Comparison of ENCODE assay signal across 20 cellular contexts in the genomic region with DNA sequence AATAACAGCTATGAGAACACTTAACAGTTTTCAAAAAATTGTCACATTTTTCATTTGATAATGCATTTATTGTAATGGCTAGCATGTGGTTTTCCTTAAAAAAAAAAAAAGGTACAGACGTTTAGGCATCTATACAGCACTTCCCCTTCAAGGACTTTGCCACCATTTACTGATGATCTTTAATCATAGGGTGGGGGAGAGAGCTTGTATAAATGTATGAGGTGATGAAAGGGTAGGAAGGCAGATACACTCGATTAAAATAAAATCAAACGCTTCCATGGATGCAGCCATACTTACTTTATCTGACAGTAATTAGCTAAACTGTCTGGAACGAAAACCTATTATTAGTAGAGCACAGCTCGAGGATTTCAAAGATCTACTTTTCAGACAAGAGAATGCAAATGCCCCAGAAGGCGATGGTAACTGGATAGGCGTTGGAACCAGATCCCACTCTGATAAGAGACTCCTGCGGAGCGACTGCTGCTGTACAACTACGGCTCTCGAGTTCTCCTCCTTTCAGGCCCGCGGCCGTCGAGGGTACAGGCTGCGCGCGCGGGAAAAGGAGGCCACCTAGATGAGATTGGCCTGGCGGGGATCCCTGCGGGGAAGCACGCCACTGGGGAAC. TPM values are rescaled to one million over a fixed set of nuclear protein-coding genes. Genes with fewer than 3 reads are reported as not detected.
A peak's percentile ranks its signal among the peaks of the same experiment; 100 is the strongest.
DNase-seq lines count a peak whose midpoint lies in the region; ATAC-seq, FAIRE-seq and TF ChIP-seq lines count a peak whose summit lies in the region.
"Had no signal": no experiment of that assay in that cellular context is flagged by ENCODE, and none has a peak within 500 bp of the region (broad histone marks: within the 10 kb centered on the region; RNA-seq: fewer than 3 reads in every experiment).

No MANE protein-coding gene starts in this region.

- no peaks in the 10 kb centered on the region for H4K20me1 ChIP-seq in PC-9 (ENCODE audit: insufficient read depth)

- no peaks in the 10 kb centered on the region for H3K79me2 ChIP-seq in PC-9 (ENCODE audit: low read depth)

- no peaks in the 10 kb centered on the region for H3K9me2 ChIP-seq in PC-9 (ENCODE audit: insufficient read depth)

- H3K9me3 ChIP-seq in small intestine (ENCODE audit: control insufficient read depth, low read depth): no peaks in the 10 kb centered on the region
- no peaks in the 10 kb centered on the region for H3K9me3 ChIP-seq in PC-9 (ENCODE audit: insufficient read depth, low read depth)
- H3K9me3 ChIP-seq: testis had no signal

- H3K36me3 Mint-ChIP-seq in activated CD4-positive, alpha-beta T cell treated with anti-CD3 and anti-CD28 coated beads, Interleukin-2, amount 10 ng/mL, durations not matched to agents 24 days and 14 days (ENCODE audit: low read depth): no peaks in the 10 kb centered on the region
- peaks cover 3% of the 10 kb centered on the region for H3K36me3 Mint-ChIP-seq in memory B cell

- H3K27me3 ChIP-seq in small intestine (ENCODE audit: control insufficient read depth in 2 of 2, insufficient read depth in 2 of 2, low read length in 2 of 2): peaks cover 11 to 36% of the 10 kb centered on the region in 2 donors
- peaks cover 19% of the 10 kb centered on the region; the same call in 1 of the 2 replicates for H3K27me3 ChIP-seq in PC-9 (ENCODE audit: insufficient read depth, low read depth)

- H3K27ac ChIP-seq in small intestine (ENCODE audit: low read depth in 1 of 2, low read length in 1 of 2) (peak overlapping the region; percentile 34 to 87), PC-9 (no peak overlapping the region)
- H3K27ac ChIP-seq: testis had no signal

- H3K4me1 Mint-ChIP-seq in activated CD4-positive, alpha-beta T cell treated with anti-CD3 and anti-CD28 coated beads, Interleukin-2, amount 10 ng/mL, durations not matched to agents 24 days and 14 days: peaks cover 17% of the 10 kb centered on the region
- peaks cover 24% of the 10 kb centered on the region for H3K4me1 Mint-ChIP-seq in memory B cell

- peak overlapping the region; percentile 12 for H3K27ac Mint-ChIP-seq in activated CD4-positive, alpha-beta T cell treated with anti-CD3 and anti-CD28 coated beads, Interleukin-2, amount 10 ng/mL, durations not matched to agents 24 days and 14 days
- H3K27ac Mint-ChIP-seq in memory B cell: peak overlapping the region; percentile 35
- H3K27ac Mint-ChIP-seq: activated CD4-positive, alpha-beta T cell treated with anti-CD3 and anti-CD28 coated beads, Interleukin-2, amount 10 ng/mL, durations not matched to agents 7 days and 5 days; activated naive CD8-positive, alpha-beta T cell treated with anti-CD3 and anti-CD28 coated beads, Interleukin-2, amount 10 ng/mL, durations not matched to agents 7 days and 5 days; nephron had no signal

- H3K36me3 ChIP-seq in small intestine (ENCODE audit: control insufficient read depth in 2 of 2, insufficient read depth in 2 of 2, low read length in 2 of 2) (no peaks in the 10 kb centered on the region), PC-9 (ENCODE audit: low read depth) (no peaks in the 10 kb centered on the region)

- POLR2A ChIA-PET in PC-9 (lab: Charles Lee; ENCODE audit: unreplicated experiment): no interaction called here

- 9 to 16% (median 11%) methylated on average over 22 of the region's 22 CpGs for WGBS in small intestine, 3 donors

- H3K4me3 ChIP-seq in small intestine (ENCODE audit: low read depth in 1 of 2, low read length in 2 of 2) (peak overlapping the region in 1 of 2 donors; percentile 21), PC-9 (no peak overlapping the region)
- H3K4me3 ChIP-seq: testis had no signal

- intact Hi-C loops in activated CD4-positive, alpha-beta T cell treated with anti-CD3 and anti-CD28 coated beads, Interleukin-2, amount 10 ng/mL, durations not matched to agents 24 days and 14 days (cut with micrococcal nuclease): loop anchor here (5.0 kb wide), 2 partner anchors 1213 to 1688 kb away; no protein-coding TSS in a partner anchor
- intact Hi-C loops in PC-9 (cut with micrococcal nuclease; ENCODE audit: unreplicated experiment) (no loop called here), Right ventricle myocardium inferior (cut with DNase I) (no loop called here)

- no peak for TF ChIP-seq CTCF in PC-9 (conservative IDR thresholded peaks at IDR 0.05)

- H2AFZ ChIP-seq in PC-9: no peak overlapping the region

- H3K4me1 ChIP-seq in small intestine (ENCODE audit: control insufficient read depth in 2 of 2, insufficient read depth in 1 of 2, low read depth in 1 of 2, low read length in 1 of 2) (no peaks in the 10 kb centered on the region), PC-9 (replicated peaks; ENCODE audit: insufficient read depth) (no peaks in the 10 kb centered on the region)

- peaks cover 14% of the 10 kb centered on the region for H3K9me3 Mint-ChIP-seq in activated CD4-positive, alpha-beta T cell treated with anti-CD3 and anti-CD28 coated beads, Interleukin-2, amount 10 ng/mL, durations not matched to agents 24 days and 14 days
- peaks cover 3% of the 10 kb centered on the region for H3K9me3 Mint-ChIP-seq in memory B cell
- H3K9me3 Mint-ChIP-seq: activated naive CD8-positive, alpha-beta T cell treated with anti-CD3 and anti-CD28 coated beads, Interleukin-2, amount 10 ng/mL, durations not matched to agents 7 days and 5 days had no signal

- H3K4me2 ChIP-seq in PC-9: no peak overlapping the region

- H3K27me3 Mint-ChIP-seq in activated CD4-positive, alpha-beta T cell treated with anti-CD3 and anti-CD28 coated beads, Interleukin-2, amount 10 ng/mL, durations not matched to agents 24 days and 14 days: peaks cover 86% of the 10 kb centered on the region
- peaks cover 43% of the 10 kb centered on the region for H3K27me3 Mint-ChIP-seq in memory B cell

- ATAC-seq in memory B cell (ENCODE audit: low read depth) (no peak), Right ventricle myocardium inferior (no peak)
- ATAC-seq: HCT116, left lobe of liver, right cardiac atrium had no signal

- peak overlapping the region; percentile 22 for H3K4me3 Mint-ChIP-seq in activated CD4-positive, alpha-beta T cell treated with anti-CD3 and anti-CD28 coated beads, Interleukin-2, amount 10 ng/mL, durations not matched to agents 24 days and 14 days
- H3K4me3 Mint-ChIP-seq in memory B cell: no peak overlapping the region
- H3K4me3 Mint-ChIP-seq: activated CD4-positive, alpha-beta T cell treated with anti-CD3 and anti-CD28 coated beads, Interleukin-2, amount 10 ng/mL, durations not matched to agents 7 days and 5 days had no signal

- no peak for DNase-seq in activated CD4-positive, alpha-beta T cell treated with anti-CD3 and anti-CD28 coated beads, Interleukin-2, amount 10 ng/mL, durations not matched to agents 24 days and 14 days
- no peak for DNase-seq in activated CD4-positive, alpha-beta T cell treated with anti-CD3 and anti-CD28 coated beads for 48 hours
- DNase-seq in amniotic epithelial cell (ENCODE audit: low read depth) (peak; percentile 47), memory B cell (ENCODE audit: low spot score in 2 of 2) (no peak), small intestine (no peak), PC-9 (no peak), Right ventricle myocardium inferior (ENCODE audit: missing footprints) (no peak), GM19239 (ENCODE audit: insufficient read length, low spot score) (no peak)
- DNase-seq: activated CD4-positive, alpha-beta T cell treated with anti-CD3 and anti-CD28 coated beads, Interleukin-2, amount 10 ng/mL, durations not matched to agents 7 days and 5 days; activated naive CD8-positive, alpha-beta T cell treated with anti-CD3 and anti-CD28 coated beads, Interleukin-2, amount 10 ng/mL, durations not matched to agents 7 days and 5 days; COR-L47; foreskin fibroblast; right cardiac atrium; stimulated activated CD4-positive, alpha-beta T cell treated with anti-CD3 and anti-CD28 coated beads, Interleukin-2, amount 100 ng/mL, for 24 hours; testis had no signal

- no peak for FAIRE-seq in small intestine (lab: Jason Lieb, UNC)
- FAIRE-seq in GM19239 (lab: Jason Lieb, UNC): no peak

- CTCF ChIA-PET in PC-9 (lab: Charles Lee): no interaction called here

- H3F3A ChIP-seq in PC-9 (ENCODE audit: insufficient read depth, low read depth): no peaks in the 10 kb centered on the region

- no TSS peak for BruUV-seq in PC-9 (replicated peaks; lab: Mats Ljungman, UMichigan)

RNA-seq across cellular contexts. Expression of a gene that starts 3.1 kb away (rescaled TPM):
- total RNA-seq in activated CD4-positive, alpha-beta T cell treated with anti-CD3 and anti-CD28 coated beads, Interleukin-2, amount 10 ng/mL, durations not matched to agents 24 days and 14 days: not detected in 2 replicates
- polyA plus RNA-seq in small intestine: 10 to 100 TPM in 1 of 3 donors, 1 to 10 TPM in 1, under 1 TPM in 1; 0.67 to 11.9 (median 10.0) TPM
- total RNA-seq in PC-9 (2021) (not detected in 2 replicates), Right ventricle myocardium inferior (not detected)
- total RNA-seq: activated CD4-positive, alpha-beta T cell treated with anti-CD3 and anti-CD28 coated beads, Interleukin-2, amount 10 ng/mL, durations not matched to agents 7 days and 5 days; activated naive CD8-positive, alpha-beta T cell treated with anti-CD3 and anti-CD28 coated beads, Interleukin-2, amount 10 ng/mL, durations not matched to agents 7 days and 5 days; cardiac septum; OCI-LY7; right cardiac atrium had no signal
- polyA plus RNA-seq: right cardiac atrium had no signal
